16 cellular contexts compared by ENCODE assay signal in the genomic region with DNA sequence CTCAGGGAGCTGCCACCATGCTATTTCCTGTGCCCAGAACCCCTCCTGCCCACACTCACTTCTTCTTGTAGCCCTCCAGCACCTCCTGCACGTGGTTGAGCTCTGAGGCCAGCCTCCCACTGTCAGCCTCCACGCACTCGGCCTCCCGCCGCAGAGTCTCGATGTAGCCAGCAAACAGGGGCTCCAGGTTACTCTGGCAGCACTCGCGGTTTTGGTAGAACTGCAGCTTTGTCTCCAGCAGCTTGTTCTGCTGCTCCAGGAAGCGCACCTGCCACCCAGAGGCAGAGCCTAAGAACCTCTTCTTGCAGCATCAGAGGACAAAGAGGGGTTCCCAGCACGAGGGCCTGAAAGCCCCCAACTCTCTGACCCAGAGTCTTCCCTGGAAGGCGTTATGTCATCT. TPM values are rescaled to one million over a fixed set of nuclear protein-coding genes. Genes with fewer than 3 reads are reported as not detected.
DNase-seq lines count a peak whose midpoint lies in the region; ATAC-seq and TF ChIP-seq lines count a peak whose summit lies in the region.
"Had no signal": no experiment of that assay in that cellular context is flagged by ENCODE, and none has a peak within 500 bp of the region (broad histone marks: within the 10 kb centered on the region; RNA-seq: fewer than 3 reads in every experiment).

No MANE protein-coding gene starts in this region.

- DNase-seq in NCI-H82 (lab: John Stamatoyannopoulos, UW) (peak; percentile 7), NCI-H82 treated with DMSO at 0.1 percent for 48 hours (lab: John Stamatoyannopoulos, UW; ENCODE audit: unreplicated experiment) (no peak), NB4 (ENCODE audit: low read depth) (peak; percentile 38), T47D (ENCODE audit: low read depth in 1 of 2, low spot score in 1 of 2) (peak; percentile 80 to 90), mesenteric fat pad (ENCODE audit: low spot score) (peak; percentile 47)
- DNase-seq: activated B cell treated with CpG ODN at 0.5 μM for 24 hours, amniotic stem cell, HFFc6, IMR-90 had no signal

- ATAC-seq in GM21526 (IDR thresholded peaks at IDR 0.05; ENCODE audit: low FRiP score, unreplicated experiment): no peak
- ATAC-seq in GM18870 (IDR thresholded peaks at IDR 0.05; ENCODE audit: unreplicated experiment): no peak
- ATAC-seq in HG03439 (IDR thresholded peaks at IDR 0.05; ENCODE audit: unreplicated experiment): no peak
- ATAC-seq: naive thymus-derived CD8-positive, alpha-beta T cell; sciatic nerve had no signal

- TF ChIP-seq POLR2A in NB4 (IDR thresholded peaks at IDR 0.05; ENCODE audit: extremely low read depth, insufficient read length): no peak

- in situ Hi-C loops in T47D (cut with HindIII; ENCODE audit: low pct_unique_long_range_greater_than_20kb, low sequenced_read_pairs): no loop called here

- peak; percentile 7 for TF ChIP-seq CTCF in NB4 (IDR thresholded peaks at IDR 0.05; ENCODE audit: low read depth, low read length)

- H3K4me3 ChIP-seq in NB4 (ENCODE audit: low read depth, low read length): no peak overlapping the region
- H3K4me3 ChIP-seq: dorsolateral prefrontal cortex, SK-N-MC had no signal

RNA-seq across cellular contexts. Expression of a gene that starts 2.1 kb away (rescaled TPM):
- total RNA-seq in mesenteric fat pad: not detected
- total RNA-seq: activated B cell treated with CpG ODN at 0.5 μM for 24 hours; HFFc6; IMR-90; naive thymus-derived CD8-positive, alpha-beta T cell; sciatic nerve had no signal

RNA-seq across cellular contexts. Expression of a gene that starts 27.8 kb away (rescaled TPM):
- total RNA-seq in mesenteric fat pad: not detected
- total RNA-seq: activated B cell treated with CpG ODN at 0.5 μM for 24 hours; naive thymus-derived CD8-positive, alpha-beta T cell; sciatic nerve had no signal

RNA-seq across cellular contexts. Expression of a gene that starts 44.7 kb away (rescaled TPM):
- not detected for total RNA-seq in mesenteric fat pad
- total RNA-seq: activated B cell treated with CpG ODN at 0.5 μM for 24 hours; IMR-90; naive thymus-derived CD8-positive, alpha-beta T cell had no signal

RNA-seq across cellular contexts. Expression of a gene that starts 48.2 kb away (rescaled TPM):
- total RNA-seq in mesenteric fat pad: not detected
- total RNA-seq: activated B cell treated with CpG ODN at 0.5 μM for 24 hours; dorsolateral prefrontal cortex; HFFc6; IMR-90; naive thymus-derived CD8-positive, alpha-beta T cell; sciatic nerve had no signal
